In the genomic region with DNA sequence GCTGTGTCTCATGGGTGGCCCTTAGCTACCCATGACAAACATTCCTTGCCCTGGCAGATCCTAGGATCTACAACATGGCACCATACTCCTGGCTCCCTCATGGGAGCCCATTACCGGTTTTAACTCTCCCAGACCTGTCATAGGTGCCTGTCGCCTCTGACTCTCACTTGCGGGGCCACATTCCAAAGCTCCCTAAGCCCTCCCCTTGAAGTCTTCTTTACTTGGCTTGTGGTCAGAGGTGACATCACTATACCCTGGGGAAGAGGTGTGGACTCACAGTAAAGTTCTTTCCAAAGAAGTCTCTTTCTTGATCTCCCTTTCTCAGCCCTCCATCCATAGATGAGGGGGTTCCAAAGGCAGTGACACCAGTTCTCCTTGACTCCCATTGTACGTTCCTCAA, we compare ENCODE assay signal across 1 cellular context.
TF ChIP-seq lines count a peak whose summit lies in the region.

No MANE protein-coding gene starts in this region.

TF ChIP-seq in K562, 482 proteins besides CTCF, POLR2A, EP300 and RAD21:
- TF ChIP-seq, protein P1, sequence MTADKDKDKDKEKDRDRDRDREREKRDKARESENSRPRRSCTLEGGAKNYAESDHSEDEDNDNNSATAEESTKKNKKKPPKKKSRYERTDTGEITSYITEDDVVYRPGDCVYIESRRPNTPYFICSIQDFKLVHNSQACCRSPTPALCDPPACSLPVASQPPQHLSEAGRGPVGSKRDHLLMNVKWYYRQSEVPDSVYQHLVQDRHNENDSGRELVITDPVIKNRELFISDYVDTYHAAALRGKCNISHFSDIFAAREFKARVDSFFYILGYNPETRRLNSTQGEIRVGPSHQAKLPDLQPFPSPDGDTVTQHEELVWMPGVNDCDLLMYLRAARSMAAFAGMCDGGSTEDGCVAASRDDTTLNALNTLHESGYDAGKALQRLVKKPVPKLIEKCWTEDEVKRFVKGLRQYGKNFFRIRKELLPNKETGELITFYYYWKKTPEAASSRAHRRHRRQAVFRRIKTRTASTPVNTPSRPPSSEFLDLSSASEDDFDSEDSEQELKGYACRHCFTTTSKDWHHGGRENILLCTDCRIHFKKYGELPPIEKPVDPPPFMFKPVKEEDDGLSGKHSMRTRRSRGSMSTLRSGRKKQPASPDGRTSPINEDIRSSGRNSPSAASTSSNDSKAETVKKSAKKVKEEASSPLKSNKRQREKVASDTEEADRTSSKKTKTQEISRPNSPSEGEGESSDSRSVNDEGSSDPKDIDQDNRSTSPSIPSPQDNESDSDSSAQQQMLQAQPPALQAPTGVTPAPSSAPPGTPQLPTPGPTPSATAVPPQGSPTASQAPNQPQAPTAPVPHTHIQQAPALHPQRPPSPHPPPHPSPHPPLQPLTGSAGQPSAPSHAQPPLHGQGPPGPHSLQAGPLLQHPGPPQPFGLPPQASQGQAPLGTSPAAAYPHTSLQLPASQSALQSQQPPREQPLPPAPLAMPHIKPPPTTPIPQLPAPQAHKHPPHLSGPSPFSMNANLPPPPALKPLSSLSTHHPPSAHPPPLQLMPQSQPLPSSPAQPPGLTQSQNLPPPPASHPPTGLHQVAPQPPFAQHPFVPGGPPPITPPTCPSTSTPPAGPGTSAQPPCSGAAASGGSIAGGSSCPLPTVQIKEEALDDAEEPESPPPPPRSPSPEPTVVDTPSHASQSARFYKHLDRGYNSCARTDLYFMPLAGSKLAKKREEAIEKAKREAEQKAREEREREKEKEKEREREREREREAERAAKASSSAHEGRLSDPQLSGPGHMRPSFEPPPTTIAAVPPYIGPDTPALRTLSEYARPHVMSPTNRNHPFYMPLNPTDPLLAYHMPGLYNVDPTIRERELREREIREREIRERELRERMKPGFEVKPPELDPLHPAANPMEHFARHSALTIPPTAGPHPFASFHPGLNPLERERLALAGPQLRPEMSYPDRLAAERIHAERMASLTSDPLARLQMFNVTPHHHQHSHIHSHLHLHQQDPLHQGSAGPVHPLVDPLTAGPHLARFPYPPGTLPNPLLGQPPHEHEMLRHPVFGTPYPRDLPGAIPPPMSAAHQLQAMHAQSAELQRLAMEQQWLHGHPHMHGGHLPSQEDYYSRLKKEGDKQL (CRISPR knock-in tag; IDR thresholded peaks at IDR 0.05; ENCODE audit: borderline replicate concordance), result no peak
- TF ChIP-seq JUND (IDR thresholded peaks at IDR 0.05; ENCODE audit: borderline replicate concordance, low read depth, low read length), result no peak
- 0 out of 3 replicates have a peak, but pooled peaks have one; percentile 16 for TF ChIP-seq JUND (tag; IDR thresholded peaks at IDR 0.05; ENCODE audit: borderline replicate concordance, low read depth, low read length)
- TF ChIP-seq ZNF436 (CRISPR knock-in tag; IDR thresholded peaks at IDR 0.05), result no peak
